In genomic region chr14:35215110-35215872, GRCh38 we compare ENCODE assay signal across 8 cellular contexts.
DNase-seq lines count a peak whose midpoint lies in the region; ATAC-seq and TF ChIP-seq lines count a peak whose summit lies in the region.

No MANE protein-coding gene starts in this region.

- H3K36me3 Mint-ChIP-seq in CD4-positive, CD25-positive, alpha-beta regulatory T cell: peaks cover 9% of the 10 kb centered on the region

- ATAC-seq in CD4-positive, CD25-positive, alpha-beta regulatory T cell (ENCODE audit: low read depth in 2 of 2): no peak
- no peak for ATAC-seq in GM21447 (IDR thresholded peaks at IDR 0.05; ENCODE audit: unreplicated experiment)
- no peak for ATAC-seq in HG02642 (IDR thresholded peaks at IDR 0.05; ENCODE audit: poor library complexity, unreplicated experiment)

- H3K9me3 Mint-ChIP-seq in CD4-positive, CD25-positive, alpha-beta regulatory T cell: no peaks in the 10 kb centered on the region

- H3K27me3 Mint-ChIP-seq in CD4-positive, CD25-positive, alpha-beta regulatory T cell: no peaks in the 10 kb centered on the region

- peak; percentile 56 for TF ChIP-seq CTCF in astrocyte of the cerebellum (IDR thresholded peaks at IDR 0.05; ENCODE audit: low read depth, low read length, missing control alignments)

- in situ Hi-C loops in astrocyte of the cerebellum (cut with HindIII; ENCODE audit: low sequenced_read_pairs): no loop called here
- in situ Hi-C loops in KBM-7 (cut with MboI; ENCODE audit: low pct_unique_long_range_greater_than_20kb, low sequenced_read_pairs): no loop called here

- H3K4me1 Mint-ChIP-seq in CD4-positive, CD25-positive, alpha-beta regulatory T cell: peaks cover 9 to 30% (median 18%) of the 10 kb centered on the region in 4 donors

- no peaks in the 10 kb centered on the region for H3K9me3 ChIP-seq in CD4-positive, CD25-positive, alpha-beta regulatory T cell (ENCODE audit: control insufficient read depth in 2 of 2, low read length in 2 of 2)

- H3K36me3 ChIP-seq in CD4-positive, CD25-positive, alpha-beta regulatory T cell (ENCODE audit: control insufficient read depth, insufficient read depth, low read length): peaks cover 2% of the 10 kb centered on the region

- H3K27me3 ChIP-seq in CD4-positive, CD25-positive, alpha-beta regulatory T cell (ENCODE audit: control insufficient read depth, insufficient read depth, low read length): no peaks in the 10 kb centered on the region

- peaks cover 4% of the 10 kb centered on the region for H3K4me1 ChIP-seq in CD4-positive, CD25-positive, alpha-beta regulatory T cell (ENCODE audit: control insufficient read depth, insufficient read depth, low read length, poor library complexity, severe bottlenecking)

- H3K4me3 ChIP-seq in CD4-positive, CD25-positive, alpha-beta regulatory T cell (ENCODE audit: low read depth, low read length): no peak overlapping the region
- no peak overlapping the region for H3K4me3 ChIP-seq in astrocyte of the cerebellum (ENCODE audit: low read depth, low read length)

- peak in 2 of 3 donors; percentile 15 to 55 for DNase-seq in CD4-positive, CD25-positive, alpha-beta regulatory T cell
- peak; percentile 43 for DNase-seq in HT1080 (ENCODE audit: low read depth)
- DNase-seq in astrocyte of the cerebellum (ENCODE audit: low read depth): peak; percentile 51
- peak; percentile 75 for DNase-seq in left kidney (ENCODE audit: low read depth, low spot score)
- DNase-seq in NCI-H187 (lab: John Stamatoyannopoulos, UW): no peak
- DNase-seq in KBM-7: no peak

- H3K27ac Mint-ChIP-seq in CD4-positive, CD25-positive, alpha-beta regulatory T cell: peak overlapping the region; percentile 11 to 86 (median 57)

- H3K4me3 Mint-ChIP-seq in CD4-positive, CD25-positive, alpha-beta regulatory T cell: no peak overlapping the region

- H3K27ac ChIP-seq in CD4-positive, CD25-positive, alpha-beta regulatory T cell (ENCODE audit: insufficient read depth, low read length, poor library complexity, severe bottlenecking): no peak overlapping the region

Comparison
In these comparisons a context has a peak if more than half of its experiments do, and no peak if none do; other contexts are left out.
1. DNase-seq: peak in CD4-positive, CD25-positive, alpha-beta regulatory T cell (2 of 3), HT1080 (single experiment), astrocyte of the cerebellum (single experiment) and left kidney (single experiment); none in NCI-H187 (0 of 2) and KBM-7 (single experiment).